14 cellular contexts compared by ENCODE assay signal in genomic region chr5:56610093-56610698, GRCh38.
DNase-seq lines count a peak whose midpoint lies in the region; ATAC-seq and TF ChIP-seq lines count a peak whose summit lies in the region.
"Had no signal": no experiment of that assay in that cellular context is flagged by ENCODE, and none has a peak within 500 bp of the region (broad histone marks: within the 10 kb centered on the region; RNA-seq: fewer than 3 reads in every experiment).

No MANE protein-coding gene starts in this region.

- peaks cover 80% of the 10 kb centered on the region for H3K4me1 Mint-ChIP-seq in T-helper 2 cell treated with Interferon-gamma antibody and Interleukin-4, amounts not matched to agents 5 μg/mL and 100 μg/mL, for 36 hours (ENCODE audit: low read depth)
- H3K4me1 Mint-ChIP-seq in activated naive CD8-positive, alpha-beta T cell treated with anti-CD3 and anti-CD28 coated beads, Interleukin-2, amount 10 ng/mL, durations not matched to agents 7 days and 5 days, result peaks cover 55% of the 10 kb centered on the region
- H3K4me1 Mint-ChIP-seq in natural killer cell treated with Interleukin-12 subunit alpha and Interleukin-12 subunit beta and Interleukin-15 and Interleukin-18, amount 100 ng/mL, for 72 hours (ENCODE audit: low read depth in 2 of 2), result peaks cover 26 to 60% of the 10 kb centered on the region in 2 donors

- peak overlapping the region; percentile 35 for H3K4me3 Mint-ChIP-seq in T-helper 2 cell treated with Interferon-gamma antibody and Interleukin-4, amounts not matched to agents 5 μg/mL and 100 μg/mL, for 36 hours
- H3K4me3 Mint-ChIP-seq in activated naive CD8-positive, alpha-beta T cell treated with anti-CD3 and anti-CD28 coated beads, Interleukin-2, amount 10 ng/mL, durations not matched to agents 7 days and 5 days, result peak overlapping the region; percentile 20
- H3K4me3 Mint-ChIP-seq in natural killer cell treated with Interleukin-12 subunit alpha and Interleukin-12 subunit beta and Interleukin-15 and Interleukin-18, amount 100 ng/mL, for 72 hours, result no peak overlapping the region

- peak; percentile 66 for ATAC-seq in activated naive CD8-positive, alpha-beta T cell treated with anti-CD3 and anti-CD28 coated beads, Interleukin-2, amount 10 ng/mL, durations not matched to agents 7 days and 5 days (ENCODE audit: low read depth)
- peak; percentile 84 for ATAC-seq in natural killer cell treated with Interleukin-12 subunit alpha and Interleukin-12 subunit beta and Interleukin-15 and Interleukin-18, amount 100 ng/mL, for 72 hours
- ATAC-seq in GM19351 (IDR thresholded peaks at IDR 0.05; ENCODE audit: unreplicated experiment) (no peak), HG02840 (IDR thresholded peaks at IDR 0.05; ENCODE audit: low FRiP score, unreplicated experiment) (no peak)

- peak overlapping the region; percentile 69 for H3K27ac Mint-ChIP-seq in T-helper 2 cell treated with Interferon-gamma antibody and Interleukin-4, amounts not matched to agents 5 μg/mL and 100 μg/mL, for 36 hours
- H3K27ac Mint-ChIP-seq in activated naive CD8-positive, alpha-beta T cell treated with anti-CD3 and anti-CD28 coated beads, Interleukin-2, amount 10 ng/mL, durations not matched to agents 7 days and 5 days, result peak overlapping the region; percentile 55
- H3K27ac Mint-ChIP-seq in natural killer cell treated with Interleukin-12 subunit alpha and Interleukin-12 subunit beta and Interleukin-15 and Interleukin-18, amount 100 ng/mL, for 72 hours, result no peak overlapping the region

- no peaks in the 10 kb centered on the region for H3K27me3 Mint-ChIP-seq in T-helper 2 cell treated with Interferon-gamma antibody and Interleukin-4, amounts not matched to agents 5 μg/mL and 100 μg/mL, for 36 hours (ENCODE audit: low read depth)
- no peaks in the 10 kb centered on the region for H3K27me3 Mint-ChIP-seq in activated naive CD8-positive, alpha-beta T cell treated with anti-CD3 and anti-CD28 coated beads, Interleukin-2, amount 10 ng/mL, durations not matched to agents 7 days and 5 days
- peaks cover 0 to 9% of the 10 kb centered on the region in 2 donors for H3K27me3 Mint-ChIP-seq in natural killer cell treated with Interleukin-12 subunit alpha and Interleukin-12 subunit beta and Interleukin-15 and Interleukin-18, amount 100 ng/mL, for 72 hours

- POLR2A ChIA-PET in activated naive CD8-positive, alpha-beta T cell treated with anti-CD3 and anti-CD28 coated beads, Interleukin-2, amount 10 ng/mL, durations not matched to agents 7 days and 5 days (lab: Charles Lee), result no interaction called here

- H3K4me3 ChIP-seq in GM12865 (ENCODE audit: low read depth, low read length), result no peak overlapping the region
- H3K4me3 ChIP-seq: prostate gland had no signal

- DNase-seq in GM12865 (ENCODE audit: low read depth), result peak; percentile 27
- peak; percentile 64 for DNase-seq in T-helper 2 cell treated with Interferon-gamma antibody and Interleukin-4, amounts not matched to agents 5 μg/mL and 100 μg/mL, for 36 hours (ENCODE audit: low spot score)
- no peak for DNase-seq in activated naive CD8-positive, alpha-beta T cell treated with anti-CD3 and anti-CD28 coated beads, Interleukin-2, amount 10 ng/mL, durations not matched to agents 7 days and 5 days
- DNase-seq in natural killer cell treated with Interleukin-12 subunit alpha and Interleukin-12 subunit beta and Interleukin-15 and Interleukin-18, amount 100 ng/mL, for 72 hours (ENCODE audit: low spot score), result peak; percentile 64
- DNase-seq in KBM-7, result no peak
- DNase-seq in NCI-H510A treated with DMSO at 0.1 percent for 48 hours (lab: John Stamatoyannopoulos, UW), result no peak
- DNase-seq: activated gamma-delta T cell treated with Interleukin-2 at 50 U/mL for 16 hours, C1 segment of cervical spinal cord, GDM1, NCI-H774, Right ventricle myocardium superior had no signal

- no peak for TF ChIP-seq CTCF in GM12865 (IDR thresholded peaks at IDR 0.05; ENCODE audit: insufficient read depth, low read depth, low read length, missing control alignments)

- H3K9me3 Mint-ChIP-seq in T-helper 2 cell treated with Interferon-gamma antibody and Interleukin-4, amounts not matched to agents 5 μg/mL and 100 μg/mL, for 36 hours, result peaks cover 33% of the 10 kb centered on the region
- peaks cover 20% of the 10 kb centered on the region for H3K9me3 Mint-ChIP-seq in activated naive CD8-positive, alpha-beta T cell treated with anti-CD3 and anti-CD28 coated beads, Interleukin-2, amount 10 ng/mL, durations not matched to agents 7 days and 5 days
- peaks cover 13% of the 10 kb centered on the region for H3K9me3 Mint-ChIP-seq in natural killer cell treated with Interleukin-12 subunit alpha and Interleukin-12 subunit beta and Interleukin-15 and Interleukin-18, amount 100 ng/mL, for 72 hours

- peaks cover 28% of the 10 kb centered on the region for H3K36me3 Mint-ChIP-seq in T-helper 2 cell treated with Interferon-gamma antibody and Interleukin-4, amounts not matched to agents 5 μg/mL and 100 μg/mL, for 36 hours (ENCODE audit: low read depth)
- peaks cover 39% of the 10 kb centered on the region for H3K36me3 Mint-ChIP-seq in activated naive CD8-positive, alpha-beta T cell treated with anti-CD3 and anti-CD28 coated beads, Interleukin-2, amount 10 ng/mL, durations not matched to agents 7 days and 5 days
- H3K36me3 Mint-ChIP-seq in natural killer cell treated with Interleukin-12 subunit alpha and Interleukin-12 subunit beta and Interleukin-15 and Interleukin-18, amount 100 ng/mL, for 72 hours, result peaks cover 9% of the 10 kb centered on the region

- in situ Hi-C loops in KBM-7 (cut with MboI; ENCODE audit: low pct_unique_long_range_greater_than_20kb, low sequenced_read_pairs), result no loop called here

Comparison
In these comparisons a context has a peak if more than half of its experiments do, and no peak if none do; other contexts are left out.
1. DNase-seq: peak in GM12865 (single experiment), T-helper 2 cell treated with Interferon-gamma antibody and Interleukin-4, amounts not matched to agents 5 μg/mL and 100 μg/mL, for 36 hours (single experiment) and natural killer cell treated with Interleukin-12 subunit alpha and Interleukin-12 subunit beta and Interleukin-15 and Interleukin-18, amount 100 ng/mL, for 72 hours (single experiment); none in activated naive CD8-positive, alpha-beta T cell treated with anti-CD3 and anti-CD28 coated beads, Interleukin-2, amount 10 ng/mL, durations not matched to agents 7 days and 5 days (single experiment), KBM-7 (single experiment) and NCI-H510A treated with DMSO at 0.1 percent for 48 hours (single experiment).
2. H3K27ac Mint-ChIP-seq: peak in T-helper 2 cell treated with Interferon-gamma antibody and Interleukin-4, amounts not matched to agents 5 μg/mL and 100 μg/mL, for 36 hours (single experiment) and activated naive CD8-positive, alpha-beta T cell treated with anti-CD3 and anti-CD28 coated beads, Interleukin-2, amount 10 ng/mL, durations not matched to agents 7 days and 5 days (single experiment); none in natural killer cell treated with Interleukin-12 subunit alpha and Interleukin-12 subunit beta and Interleukin-15 and Interleukin-18, amount 100 ng/mL, for 72 hours (0 of 2).
3. ATAC-seq: peak in activated naive CD8-positive, alpha-beta T cell treated with anti-CD3 and anti-CD28 coated beads, Interleukin-2, amount 10 ng/mL, durations not matched to agents 7 days and 5 days (single experiment) and natural killer cell treated with Interleukin-12 subunit alpha and Interleukin-12 subunit beta and Interleukin-15 and Interleukin-18, amount 100 ng/mL, for 72 hours (2 of 2); none in GM19351 (single experiment) and HG02840 (single experiment).